23 cellular contexts compared by ENCODE assay signal in the genomic region with DNA sequence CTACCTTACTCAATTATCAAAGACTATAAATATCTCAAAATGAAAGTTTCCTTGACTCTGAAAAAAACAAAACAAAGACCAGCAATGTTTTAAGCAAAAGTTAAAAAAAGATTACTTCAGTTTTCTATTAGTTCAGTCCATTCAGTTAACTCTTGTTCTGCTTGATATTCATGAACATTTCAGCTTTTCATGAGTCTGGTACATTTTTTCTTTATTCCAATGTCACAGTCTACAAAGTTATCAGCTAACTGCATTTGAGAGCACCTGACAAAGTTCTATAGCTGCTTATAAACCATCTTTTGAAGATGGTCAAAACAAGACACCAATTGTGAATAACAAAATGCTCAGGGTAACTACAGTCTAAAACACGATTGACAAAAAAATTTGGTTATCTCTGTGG.
"Had no signal": no experiment of that assay in that cellular context is flagged by ENCODE, and none has a peak within 500 bp of the region (broad histone marks: within the 10 kb centered on the region; RNA-seq: fewer than 3 reads in every experiment).

No MANE protein-coding gene starts in this region.

- H3K27ac ChIP-seq: coronary artery, dorsolateral prefrontal cortex, esophagus muscularis mucosa, foreskin keratinocyte, gastroesophageal sphincter, heart left ventricle, hepatocyte, left lung, lower lobe of right lung had no signal

- H3K4me1 ChIP-seq: esophagus muscularis mucosa, foreskin keratinocyte, gastroesophageal sphincter, heart left ventricle, left lung, lower lobe of right lung had no signal

- DNase-seq: dermis blood vessel endothelial cell; dorsolateral prefrontal cortex; effector CD4-positive, alpha-beta T cell; effector memory CD4-positive, alpha-beta T cell; foreskin keratinocyte; heart left ventricle; hypothalamus; immature natural killer cell; islet precursor cell; left cardiac atrium; left lung; left ventricle myocardium superior; lower lobe of right lung; mesenchymal stem cell; midbrain; naive thymus-derived CD4-positive, alpha-beta T cell; natural killer cell had no signal

- H3K36me3 ChIP-seq: esophagus muscularis mucosa, gastroesophageal sphincter, heart left ventricle, left lung, lower lobe of right lung had no signal

- ATAC-seq: foreskin keratinocyte; gastroesophageal sphincter; heart left ventricle; left cardiac atrium; left lung; left ventricle myocardium superior; lower lobe of right lung; naive thymus-derived CD4-positive, alpha-beta T cell; natural killer cell had no signal

- H3K4me3 ChIP-seq: coronary artery, dorsolateral prefrontal cortex, esophagus muscularis mucosa, gastroesophageal sphincter, heart left ventricle, hepatocyte, left lung, lower lobe of right lung had no signal

- FAIRE-seq: endothelial cell of umbilical vein, frontal cortex had no signal
